Comparison of ENCODE assay signal across 13 cellular contexts in the genomic region with DNA sequence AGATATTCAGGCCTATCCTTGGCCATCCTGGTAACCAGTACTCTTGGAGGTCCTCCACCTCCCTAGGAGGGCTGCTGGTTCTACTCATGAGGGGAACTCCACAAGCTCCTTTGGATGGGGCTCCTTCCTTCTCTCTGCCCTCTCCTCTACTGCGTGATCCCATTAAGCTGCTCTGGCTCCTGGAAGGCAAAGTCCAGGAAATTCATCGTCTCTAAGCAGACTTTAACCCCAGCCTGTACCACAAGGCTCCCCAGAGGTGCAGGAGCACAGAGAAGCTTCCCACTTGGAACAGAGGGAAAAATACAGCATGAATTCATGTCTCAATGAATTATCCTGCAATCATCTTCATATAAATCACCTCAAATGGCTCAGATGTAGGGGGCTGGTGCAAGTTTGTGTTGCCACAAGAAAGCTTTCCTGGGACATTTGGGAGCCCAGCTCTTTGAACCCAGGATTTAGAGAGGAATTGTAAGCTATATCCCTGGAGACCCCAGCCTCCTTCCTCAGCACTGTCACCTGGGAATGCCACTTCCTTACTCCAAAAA.
DNase-seq lines count a peak whose midpoint lies in the region; ATAC-seq, FAIRE-seq and TF ChIP-seq lines count a peak whose summit lies in the region.
"Had no signal": no experiment of that assay in that cellular context is flagged by ENCODE, and none has a peak within 500 bp of the region (broad histone marks: within the 10 kb centered on the region; RNA-seq: fewer than 3 reads in every experiment).

No MANE protein-coding gene starts in this region.

- TF ChIP-seq CTCF in hepatocyte (IDR thresholded peaks at IDR 0.05; ENCODE audit: poor library complexity) (no peak), HepG2 (CRISPR knock-in tag; IDR thresholded peaks at IDR 0.05) (no peak)

- H3K27ac ChIP-seq in hepatocyte: peak overlapping the region; percentile 35
- no peak overlapping the region for H3K27ac ChIP-seq in HepG2 (ENCODE audit: extremely low read length, insufficient read depth, low read length)
- H3K27ac ChIP-seq in small intestine (ENCODE audit: low read depth in 1 of 2, low read length in 1 of 2): no peak overlapping the region

- H3K4me3 ChIP-seq in hepatocyte: no peak overlapping the region
- no peak overlapping the region for H3K4me3 ChIP-seq in HepG2 (replicated peaks in 1 of 3; ENCODE audit: insufficient read depth in 1 of 3, low read depth in 2 of 3, low read length in 3 of 3)
- no peak overlapping the region for H3K4me3 ChIP-seq in small intestine (ENCODE audit: low read depth in 1 of 2, low read length in 2 of 2)

- H4K20me1 ChIP-seq in hepatocyte (ENCODE audit: insufficient read depth, poor library complexity, severe bottlenecking): no peaks in the 10 kb centered on the region
- H4K20me1 ChIP-seq in HepG2 (ENCODE audit: insufficient read depth, low read length): no peaks in the 10 kb centered on the region

- 51% methylated on average over 2 of the region's 2 CpGs for WGBS in hepatocyte (ENCODE audit: low lambda C conversion rate, missing lambda C conversion rate)
- 4% methylated on average over 2 of the region's 2 CpGs for WGBS in HepG2 (ENCODE audit: low lambda C conversion rate)
- 8 to 51% (median 25%) methylated on average over 2 of the region's 2 CpGs for WGBS in small intestine, 3 donors

- no peaks in the 10 kb centered on the region for H3K36me3 ChIP-seq in hepatocyte (replicated peaks; ENCODE audit: insufficient read depth, low read depth)
- H3K36me3 ChIP-seq in HepG2 (replicated peaks in 1 of 2; ENCODE audit: control insufficient read depth in 1 of 2, insufficient read depth in 2 of 2, low read length in 2 of 2): no peaks in the 10 kb centered on the region
- H3K36me3 ChIP-seq in small intestine (ENCODE audit: control insufficient read depth in 2 of 2, insufficient read depth in 2 of 2, low read length in 2 of 2): no peaks in the 10 kb centered on the region

- intact Hi-C loops in HepG2 (cut with micrococcal nuclease; ENCODE audit: unreplicated experiment): no loop called here

- no peak for FAIRE-seq in HepG2 (lab: Jason Lieb, UNC)
- no peak for FAIRE-seq in small intestine (lab: Jason Lieb, UNC)
- FAIRE-seq: A204.1, GM18507 had no signal

- no TSS peak for BruUV-seq in HepG2 (replicated peaks; lab: Mats Ljungman, UMichigan)

- no peak for TF ChIP-seq POLR2A in HepG2 (IDR thresholded peaks at IDR 0.05; ENCODE audit: insufficient read depth in 1 of 2, low read depth in 2 of 2, low read length in 2 of 2)
- no peak for TF ChIP-seq POLR2A in erythroblast (IDR thresholded peaks at IDR 0.05; ENCODE audit: low read length)

- no peaks in the 10 kb centered on the region for H3K9me2 ChIP-seq in hepatocyte (replicated peaks; ENCODE audit: insufficient read depth)

- in situ Hi-C loops in HepG2 (cut with HindIII; ENCODE audit: extremely low pct_ligation_motif_present, low pct_unique_long_range_greater_than_20kb): no loop called here

- H3K9me3 ChIP-seq in hepatocyte (ENCODE audit: low read depth) (no peaks in the 10 kb centered on the region), HepG2 (ENCODE audit: low read length) (no peaks in the 10 kb centered on the region), small intestine (ENCODE audit: control insufficient read depth, low read depth) (no peaks in the 10 kb centered on the region)

- TF ChIP-seq EP300 in HepG2 (IDR thresholded peaks at IDR 0.05; ENCODE audit: low read depth in 2 of 2, low read length in 2 of 2) (no peak), HepG2 (CRISPR knock-in tag; IDR thresholded peaks at IDR 0.05; ENCODE audit: borderline replicate concordance) (no peak)

- no peaks in the 10 kb centered on the region for H3K79me2 ChIP-seq in hepatocyte
- H3K79me2 ChIP-seq in HepG2 (ENCODE audit: insufficient read depth, low read length): no peaks in the 10 kb centered on the region

- POLR2A ChIA-PET in HepG2 (lab: Yijun Ruan, JAX): no interaction called here

- H3K9ac ChIP-seq in HepG2 (ENCODE audit: insufficient read depth, low read depth, low read length): no peak overlapping the region

- peak; percentile 51 for DNase-seq in HuH-7 (ENCODE audit: low spot score)
- peak; percentile 38 for DNase-seq in hepatocyte (ENCODE audit: low spot score)
- DNase-seq in HepG2 (ENCODE audit: low spot score): no peak
- DNase-seq in small intestine: peak; percentile 79
- no peak for DNase-seq in NCI-H1048 (lab: John Stamatoyannopoulos, UW)
- no peak for DNase-seq in erythroblast (lab: John Stamatoyannopoulos, UW)
- DNase-seq: C1 segment of cervical spinal cord; Calu3; CD4-positive, alpha-beta T cell; DMS 273 treated with DMSO at 0.1 percent for 48 hours had no signal

- ATAC-seq in HepG2 (no peak; the same call in 2 of the 3 replicates), GM18502 (IDR thresholded peaks at IDR 0.05; ENCODE audit: poor library complexity, unreplicated experiment) (no peak)

- H2AFZ ChIP-seq in hepatocyte (no peak overlapping the region), HepG2 (ENCODE audit: low read length) (no peak overlapping the region)

- CTCF ChIA-PET in HepG2 (lab: Yijun Ruan, JAX; ENCODE audit: low intra/inter-chr PET ratio, low total read pairs): no interaction called here

- H3K4me2 ChIP-seq in hepatocyte (no peak overlapping the region), HepG2 (ENCODE audit: low read depth, low read length) (no peak overlapping the region)

- H3K4me1 ChIP-seq in hepatocyte (ENCODE audit: insufficient read depth): peaks cover 11% of the 10 kb centered on the region
- H3K4me1 ChIP-seq in HepG2 (ENCODE audit: insufficient read depth, low read length): peaks cover 11% of the 10 kb centered on the region
- no peaks in the 10 kb centered on the region for H3K4me1 ChIP-seq in small intestine (ENCODE audit: control insufficient read depth in 2 of 2, insufficient read depth in 1 of 2, low read depth in 1 of 2, low read length in 1 of 2)

- TF ChIP-seq RAD21 in HepG2 (CRISPR knock-in tag; IDR thresholded peaks at IDR 0.05): no peak

- H3K27me3 ChIP-seq in hepatocyte (no peaks in the 10 kb centered on the region), HepG2 (ENCODE audit: control insufficient read depth in 1 of 2, insufficient read depth in 2 of 2, low read length in 2 of 2) (peaks cover 0 to 14% of the 10 kb centered on the region in 2 experiments; a peak in 2 of 5 replicates), small intestine (ENCODE audit: control insufficient read depth in 2 of 2, insufficient read depth in 2 of 2, low read length in 2 of 2) (no peaks in the 10 kb centered on the region)

TF ChIP-seq in HepG2, 621 proteins besides CTCF, POLR2A, EP300 and RAD21:
- TF ChIP-seq, protein P1, sequence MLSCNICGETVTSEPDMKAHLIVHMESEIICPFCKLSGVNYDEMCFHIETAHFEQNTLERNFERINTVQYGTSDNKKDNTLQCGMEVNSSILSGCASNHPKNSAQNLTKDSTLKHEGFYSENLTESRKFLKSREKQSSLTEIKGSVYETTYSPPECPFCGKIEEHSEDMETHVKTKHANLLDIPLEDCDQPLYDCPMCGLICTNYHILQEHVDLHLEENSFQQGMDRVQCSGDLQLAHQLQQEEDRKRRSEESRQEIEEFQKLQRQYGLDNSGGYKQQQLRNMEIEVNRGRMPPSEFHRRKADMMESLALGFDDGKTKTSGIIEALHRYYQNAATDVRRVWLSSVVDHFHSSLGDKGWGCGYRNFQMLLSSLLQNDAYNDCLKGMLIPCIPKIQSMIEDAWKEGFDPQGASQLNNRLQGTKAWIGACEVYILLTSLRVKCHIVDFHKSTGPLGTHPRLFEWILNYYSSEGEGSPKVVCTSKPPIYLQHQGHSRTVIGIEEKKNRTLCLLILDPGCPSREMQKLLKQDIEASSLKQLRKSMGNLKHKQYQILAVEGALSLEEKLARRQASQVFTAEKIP (CRISPR knock-in tag; IDR thresholded peaks at IDR 0.05; ENCODE audit: borderline replicate concordance): no peak
- TF ChIP-seq, protein P2, sequence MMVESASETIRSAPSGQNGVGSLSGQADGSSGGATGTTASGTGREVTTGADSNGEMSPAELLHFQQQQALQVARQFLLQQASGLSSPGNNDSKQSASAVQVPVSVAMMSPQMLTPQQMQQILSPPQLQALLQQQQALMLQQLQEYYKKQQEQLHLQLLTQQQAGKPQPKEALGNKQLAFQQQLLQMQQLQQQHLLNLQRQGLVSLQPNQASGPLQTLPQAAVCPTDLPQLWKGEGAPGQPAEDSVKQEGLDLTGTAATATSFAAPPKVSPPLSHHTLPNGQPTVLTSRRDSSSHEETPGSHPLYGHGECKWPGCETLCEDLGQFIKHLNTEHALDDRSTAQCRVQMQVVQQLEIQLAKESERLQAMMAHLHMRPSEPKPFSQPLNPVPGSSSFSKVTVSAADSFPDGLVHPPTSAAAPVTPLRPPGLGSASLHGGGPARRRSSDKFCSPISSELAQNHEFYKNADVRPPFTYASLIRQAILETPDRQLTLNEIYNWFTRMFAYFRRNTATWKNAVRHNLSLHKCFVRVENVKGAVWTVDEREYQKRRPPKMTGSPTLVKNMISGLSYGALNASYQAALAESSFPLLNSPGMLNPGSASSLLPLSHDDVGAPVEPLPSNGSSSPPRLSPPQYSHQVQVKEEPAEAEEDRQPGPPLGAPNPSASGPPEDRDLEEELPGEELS (CRISPR knock-in tag; IDR thresholded peaks at IDR 0.05): no peak
- TF ChIP-seq HNF4A (CRISPR knock-in tag; IDR thresholded peaks at IDR 0.05): peak; percentile 34
- TF ChIP-seq, protein P3, sequence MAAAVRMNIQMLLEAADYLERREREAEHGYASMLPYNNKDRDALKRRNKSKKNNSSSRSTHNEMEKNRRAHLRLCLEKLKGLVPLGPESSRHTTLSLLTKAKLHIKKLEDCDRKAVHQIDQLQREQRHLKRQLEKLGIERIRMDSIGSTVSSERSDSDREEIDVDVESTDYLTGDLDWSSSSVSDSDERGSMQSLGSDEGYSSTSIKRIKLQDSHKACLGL (CRISPR knock-in tag; IDR thresholded peaks at IDR 0.05): no peak
- peak; percentile 82; the same call in 1 of the 2 replicates for TF ChIP-seq ZNF614 (CRISPR knock-in tag; IDR thresholded peaks at IDR 0.05; ENCODE audit: borderline replicate concordance)

Comparison
In these comparisons a context has a peak if more than half of its experiments do, and no peak if none do; other contexts are left out.
1. DNase-seq: peak in HuH-7 (single experiment), hepatocyte (single experiment) and small intestine (single experiment); none in HepG2 (single experiment), NCI-H1048 (single experiment) and erythroblast (0 of 2).